13 cellular contexts compared by ENCODE assay signal in genomic region chr5:159311063-159311462, GRCh38. TPM values are rescaled to one million over a fixed set of nuclear protein-coding genes. Genes with fewer than 3 reads are reported as not detected.
DNase-seq lines count a peak whose midpoint lies in the region; ATAC-seq and TF ChIP-seq lines count a peak whose summit lies in the region.
"Had no signal": no experiment of that assay in that cellular context is flagged by ENCODE, and none has a peak within 500 bp of the region (broad histone marks: within the 10 kb centered on the region; RNA-seq: fewer than 3 reads in every experiment).

No MANE protein-coding gene starts in this region.

- no peak overlapping the region for H2BK15ac ChIP-seq in H9 (ENCODE audit: low read depth, low read length)

- H3K27ac ChIP-seq in H9 (ENCODE audit: insufficient read length, low read depth, low read length) (no peak overlapping the region), VCaP (peak overlapping the region; percentile 67), iPS-20b (ENCODE audit: low read length) (no peak overlapping the region), parathyroid adenoma (no peak overlapping the region)
- H3K27ac ChIP-seq: BLaER1 had no signal

- no peak overlapping the region for H4K91ac ChIP-seq in H9 (ENCODE audit: insufficient read length, low read depth, low read length)

- H4K5ac ChIP-seq in H9 (ENCODE audit: insufficient read length, low read depth, low read length) = no peak overlapping the region

- H2BK12ac ChIP-seq in H9 (ENCODE audit: insufficient read length, low read depth, low read length) = no peak overlapping the region

- no peaks in the 10 kb centered on the region for H3K36me3 Mint-ChIP-seq in H9 (ENCODE audit: insufficient read depth in 1 of 3, low read depth in 3 of 3)

- TF ChIP-seq CTCF in H9 (conservative IDR thresholded peaks at IDR 0.05) (no peak), VCaP (conservative IDR thresholded peaks at IDR 0.05) (no peak), parathyroid adenoma (IDR thresholded peaks at IDR 0.05) (no peak)

- no peak overlapping the region for H2BK20ac ChIP-seq in H9 (ENCODE audit: low read depth, low read length, poor library complexity, severe bottlenecking)

- 0 out of 5 replicates have a peak overlapping the region, but pooled peaks of 1 of the 2 experiments have one; percentile 5 for H3K4me3 Mint-ChIP-seq in H9

- no peak overlapping the region for H4K8ac ChIP-seq in H9 (replicated peaks; ENCODE audit: insufficient read length, low read depth, low read length)

- H2AFZ ChIP-seq in H9 (ENCODE audit: low read length) (no peak overlapping the region), parathyroid adenoma (peak overlapping the region; percentile 89)

- intact Hi-C loops in posterior cingulate gyrus (cut with DNase I) = no loop called here

- WGBS in H9 (ENCODE audit: extremely low coverage, insufficient read length, low lambda C conversion rate) = no CpG with 5 or more reads among the region's 7 CpGs

- H3K4ac ChIP-seq in H9 (ENCODE audit: low read depth, low read length) = no peak overlapping the region

- no peaks in the 10 kb centered on the region; the same call in 1 of the 2 replicates for H3K27me3 ChIP-seq in H9 (ENCODE audit: insufficient read depth, low read length)
- H3K27me3 ChIP-seq in iPS-20b (ENCODE audit: insufficient read depth, low read length) = peaks cover 41% of the 10 kb centered on the region
- no peaks in the 10 kb centered on the region for H3K27me3 ChIP-seq in parathyroid adenoma (ENCODE audit: control insufficient read depth, insufficient read depth, low read length)
- H3K27me3 ChIP-seq in H7 (ENCODE audit: control insufficient read depth, insufficient read depth, low read length) = peaks cover 24% of the 10 kb centered on the region
- H3K27me3 ChIP-seq: BLaER1 had no signal

- H3K4me1 Mint-ChIP-seq in H9 = peaks cover 11 to 15% of the 10 kb centered on the region in 2 experiments

- peak overlapping the region; percentile 57 for H3K4me3 ChIP-seq in iPS-20b (ENCODE audit: low read length)
- peak overlapping the region; percentile 40 for H3K4me3 ChIP-seq in parathyroid adenoma (ENCODE audit: low read depth, low read length)
- no peak overlapping the region for H3K4me3 ChIP-seq in H7 (ENCODE audit: insufficient read depth, low read depth, low read length)
- H3K4me3 ChIP-seq: BLaER1 had no signal

- H3K9me3 Mint-ChIP-seq in H9 = no peaks in the 10 kb centered on the region

- ATAC-seq in GM21737 (IDR thresholded peaks at IDR 0.05; ENCODE audit: unreplicated experiment) = no peak

- H3K18ac ChIP-seq in H9 (ENCODE audit: insufficient read length, low read depth, low read length) = no peak overlapping the region

- DNase-seq in H9 (no peak), cerebellar nuclear complex (lab: John Stamatoyannopoulos, UW) (no peak), posterior cingulate gyrus (no peak), H7 (no peak)
- DNase-seq: effector CD8-positive, alpha-beta T cell; midbrain had no signal

- no peak overlapping the region for H3K56ac ChIP-seq in H9 (ENCODE audit: insufficient read length, low read depth, low read length)

- H3K23ac ChIP-seq in H9 (ENCODE audit: insufficient read length, low read depth, low read length) = no peak overlapping the region

- peaks cover 54% of the 10 kb centered on the region for H3K27me3 Mint-ChIP-seq in H9 (ENCODE audit: low read depth)

- no peaks in the 10 kb centered on the region for H4K20me1 ChIP-seq in H9 (ENCODE audit: control insufficient read depth, insufficient read depth, insufficient read length)
- H4K20me1 ChIP-seq: BLaER1 had no signal

- no peak overlapping the region for H2BK5ac ChIP-seq in H9 (ENCODE audit: insufficient read length, low read length)

- H3K36me3 ChIP-seq in iPS-20b (ENCODE audit: insufficient read depth, low read depth, low read length) (no peaks in the 10 kb centered on the region), parathyroid adenoma (ENCODE audit: control insufficient read depth, insufficient read depth, low read length) (no peaks in the 10 kb centered on the region), H7 (replicated peaks; ENCODE audit: control insufficient read depth, insufficient read depth, low read length) (no peaks in the 10 kb centered on the region)
- H3K36me3 ChIP-seq: BLaER1 had no signal

- H3K79me1 ChIP-seq in H9 (ENCODE audit: insufficient read depth, low read depth, low read length, poor library complexity, severe bottlenecking) = no peaks in the 10 kb centered on the region

- H3K14ac ChIP-seq in H9 (ENCODE audit: insufficient read depth, low read length) = no peak overlapping the region

- no peaks in the 10 kb centered on the region for H3K4me1 ChIP-seq in H9 (ENCODE audit: insufficient read depth, low read length)
- H3K4me1 ChIP-seq in iPS-20b (ENCODE audit: insufficient read depth, low read length) = no peaks in the 10 kb centered on the region
- peaks cover 4% of the 10 kb centered on the region for H3K4me1 ChIP-seq in parathyroid adenoma
- H3K4me1 ChIP-seq: BLaER1 had no signal

- H2BK120ac ChIP-seq in H9 (ENCODE audit: low read depth, low read length, poor library complexity, severe bottlenecking) = no peak overlapping the region

- H3K79me2 ChIP-seq in H9 (ENCODE audit: insufficient read depth, low read length) = no peaks in the 10 kb centered on the region
- no peaks in the 10 kb centered on the region for H3K79me2 ChIP-seq in parathyroid adenoma

- H3T11ph ChIP-seq in H9 (ENCODE audit: low read length) = no peak overlapping the region

- no peaks in the 10 kb centered on the region for H3K23me2 ChIP-seq in H9 (ENCODE audit: insufficient read length, low read depth, low read length, poor library complexity, severe bottlenecking)

- no peak overlapping the region for H2AK5ac ChIP-seq in H9 (ENCODE audit: insufficient read length, low read length)

- peak overlapping the region; percentile 31 for H3K4me2 ChIP-seq in H9 (ENCODE audit: insufficient read depth, insufficient read length, low read length)
- peak overlapping the region; percentile 30 for H3K4me2 ChIP-seq in parathyroid adenoma (ENCODE audit: low read length)
- H3K4me2 ChIP-seq: BLaER1 had no signal

- H3K27ac Mint-ChIP-seq in H9 = no peak overlapping the region

- H3K9me3 ChIP-seq in H9 (ENCODE audit: control insufficient read depth, low read depth, low read length) (no peaks in the 10 kb centered on the region), iPS-20b (ENCODE audit: insufficient read depth, low read depth, low read length) (no peaks in the 10 kb centered on the region), parathyroid adenoma (ENCODE audit: control insufficient read depth, low read length) (no peaks in the 10 kb centered on the region)
- H3K9me3 ChIP-seq: BLaER1 had no signal

- H3K9ac ChIP-seq in H9 (ENCODE audit: extremely low read depth, insufficient read length, low read length) (no peak overlapping the region), iPS-20b (ENCODE audit: low read depth, low read length) (no peak overlapping the region), parathyroid adenoma (no peak overlapping the region)
- H3K9ac ChIP-seq: BLaER1 had no signal

RNA-seq across cellular contexts. Expression of gene IL12B, which starts 19.2 kb away (rescaled TPM):
- total RNA-seq in H9 (2021) = not detected in 2 replicates
- total RNA-seq in H7 (2014; rRNA removed; shearing (Covaris generic)) = not detected in 2 replicates
- total RNA-seq: frontal cortex, pulmonary artery endothelial cell had no signal

RNA-seq across cellular contexts. Expression of gene UBLCP1, which starts 48.0 kb away (rescaled TPM):
- total RNA-seq in H9 (2021) = 37.9 and 39.0 TPM in 2 replicates
- 29.9 and 36.0 TPM in 2 replicates for total RNA-seq in H7 (2014; rRNA removed; shearing (Covaris generic))
